ENCODE assay signal across 15 cellular contexts in the genomic region with DNA sequence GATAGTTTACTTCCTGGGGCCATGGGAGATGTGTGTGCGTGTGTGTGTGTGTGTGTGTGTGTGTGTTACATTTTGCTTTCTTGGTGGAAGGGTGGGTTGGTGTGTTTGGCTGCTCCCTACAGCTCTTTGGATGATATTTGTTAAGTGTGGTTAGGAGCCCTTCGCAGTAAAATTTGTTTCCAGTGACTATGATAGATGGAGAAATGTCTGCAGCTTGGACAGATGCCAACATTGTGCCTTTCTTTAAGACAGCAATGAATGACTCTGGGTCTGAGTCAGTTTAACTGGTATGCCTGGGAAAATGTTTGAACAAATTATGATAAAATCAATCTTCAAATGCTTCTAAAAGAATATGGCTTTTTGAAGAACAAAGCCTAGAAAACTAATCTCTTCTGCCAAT.
DNase-seq lines count a peak whose midpoint lies in the region; ATAC-seq and TF ChIP-seq lines count a peak whose summit lies in the region.
"Had no signal": no experiment of that assay in that cellular context is flagged by ENCODE, and none has a peak within 500 bp of the region (broad histone marks: within the 10 kb centered on the region; RNA-seq: fewer than 3 reads in every experiment).

No MANE protein-coding gene starts in this region.

- intact Hi-C loops in mammary epithelial cell (cut with micrococcal nuclease) (no loop called here), esophagus squamous epithelium (cut with DNase I) (no loop called here), heart right ventricle (cut with DNase I) (no loop called here)

- H3K79me2 ChIP-seq in mammary epithelial cell (ENCODE audit: insufficient read depth, low read length), result no peaks in the 10 kb centered on the region

- TF ChIP-seq POLR2A in esophagus squamous epithelium (IDR thresholded peaks at IDR 0.05), result no peak

- CTCF ChIA-PET in mammary epithelial cell (lab: Charles Lee; ENCODE audit: low non-redundant PET), result no interaction called here

- TF ChIP-seq CTCF in mammary epithelial cell (conservative IDR thresholded peaks at IDR 0.05 in 1 of 2, IDR thresholded peaks at IDR 0.05 in 1 of 2; ENCODE audit: extremely low read depth in 1 of 2, insufficient read depth in 1 of 2, low read depth in 1 of 2, low read length in 2 of 2), result no peak
- TF ChIP-seq CTCF in esophagus squamous epithelium (IDR thresholded peaks at IDR 0.05), result no peak
- no peak for TF ChIP-seq CTCF in heart right ventricle (IDR thresholded peaks at IDR 0.05)

- dilution Hi-C loops in mammary epithelial cell (cut with HindIII; ENCODE audit: low sequenced_read_pairs), result no loop called here

- H3K9ac ChIP-seq in mammary epithelial cell (ENCODE audit: insufficient read depth, low read length), result no peak overlapping the region
- H3K9ac ChIP-seq: BLaER1 had no signal

- no TSS peak for BruUV-seq in mammary epithelial cell (replicated peaks; lab: Mats Ljungman, UMichigan)

- no peak overlapping the region for H2AFZ ChIP-seq in mammary epithelial cell (ENCODE audit: low read depth, low read length)

- WGBS in mammary epithelial cell (ENCODE audit: low coverage, missing lambda C conversion rate), result 6% methylated on average over 2 of the region's 2 CpGs
- WGBS in esophagus squamous epithelium, 2 donors, result 3 to 5% methylated on average over 2 of the region's 2 CpGs
- WGBS in heart right ventricle, 2 donors, result 27 to 52% methylated on average over 2 of the region's 2 CpGs

- H3K4me2 ChIP-seq in mammary epithelial cell (ENCODE audit: insufficient read depth, low read depth, low read length), result peak overlapping the region; percentile 26
- H3K4me2 ChIP-seq: BLaER1 had no signal

- H4K20me1 ChIP-seq in mammary epithelial cell (ENCODE audit: insufficient read depth, low read length), result no peaks in the 10 kb centered on the region
- H4K20me1 ChIP-seq: BLaER1 had no signal

- H3K36me3 ChIP-seq in mammary epithelial cell (ENCODE audit: insufficient read depth, low read length), result no peaks in the 10 kb centered on the region
- no peaks in the 10 kb centered on the region for H3K36me3 ChIP-seq in esophagus squamous epithelium
- no peaks in the 10 kb centered on the region for H3K36me3 ChIP-seq in heart right ventricle
- H3K36me3 ChIP-seq: BLaER1, right lobe of liver, upper lobe of left lung had no signal

- no peak overlapping the region for H3K27ac ChIP-seq in mammary epithelial cell (ENCODE audit: insufficient read depth, low read depth, low read length)
- H3K27ac ChIP-seq in esophagus squamous epithelium, result peak overlapping the region in 1 of 4 donors; percentile 32
- no peak overlapping the region for H3K27ac ChIP-seq in heart right ventricle
- H3K27ac ChIP-seq: BLaER1, right lobe of liver, upper lobe of left lung had no signal

- H3K4me1 ChIP-seq in mammary epithelial cell (ENCODE audit: insufficient read depth, low read length), result peaks cover 9% of the 10 kb centered on the region
- peaks cover 0 to 19% (median 0%) of the 10 kb centered on the region in 3 donors for H3K4me1 ChIP-seq in esophagus squamous epithelium
- no peaks in the 10 kb centered on the region for H3K4me1 ChIP-seq in heart right ventricle
- H3K4me1 ChIP-seq: BLaER1, right lobe of liver, upper lobe of left lung had no signal

- H3K4me3 ChIP-seq in Jurkat, Clone E6-1 (ENCODE audit: low read length), result no peak overlapping the region
- H3K4me3 ChIP-seq in mammary epithelial cell (replicated peaks in 1 of 3; ENCODE audit: insufficient read depth in 1 of 3, low read depth in 2 of 3, low read length in 3 of 3) (no peak overlapping the region), esophagus squamous epithelium (no peak overlapping the region), heart right ventricle (no peak overlapping the region)
- H3K4me3 ChIP-seq: BLaER1, right lobe of liver, upper lobe of left lung had no signal

- H3K27me3 ChIP-seq in mammary epithelial cell (ENCODE audit: insufficient read depth, low read length) (no peaks in the 10 kb centered on the region), esophagus squamous epithelium (no peaks in the 10 kb centered on the region), heart right ventricle (no peaks in the 10 kb centered on the region)
- H3K27me3 ChIP-seq: BLaER1, right lobe of liver, upper lobe of left lung had no signal

- in situ Hi-C loops in mammary epithelial cell (cut with MboI; ENCODE audit: low sequenced_read_pairs in 2 of 2), result no loop called here

- no peak for ATAC-seq in heart right ventricle
- ATAC-seq: right lobe of liver had no signal

- peak; percentile 35 for DNase-seq in AG08396 (ENCODE audit: low spot score)
- peak; percentile 32 for DNase-seq in Jurkat, Clone E6-1 (ENCODE audit: low read depth, low spot score)
- DNase-seq in mammary epithelial cell, result peak; percentile 85
- DNase-seq in kidney glomerular epithelial cell (lab: John Stamatoyannopoulos, UW), result peak; percentile 81
- DNase-seq in esophagus squamous epithelium (lab: John Stamatoyannopoulos, UW), result no peak
- no peak for DNase-seq in heart right ventricle
- DNase-seq in NCI-H1417 treated with DMSO at 0.1 percent for 48 hours (lab: John Stamatoyannopoulos, UW), result no peak
- no peak for DNase-seq in D341Med (ENCODE audit: low spot score)
- DNase-seq: effector CD4-positive, alpha-beta T cell; GF-D8; NCI-H1694; right lobe of liver; T-helper 2 cell; upper lobe of left lung had no signal

- H3K9me3 ChIP-seq in mammary epithelial cell (replicated peaks; ENCODE audit: insufficient read depth, low read length) (no peaks in the 10 kb centered on the region), esophagus squamous epithelium (peaks cover 0 to 5% (median 0%) of the 10 kb centered on the region in 3 donors), heart right ventricle (peaks cover 0 to 23% (median 0%) of the 10 kb centered on the region in 11 donors)
- H3K9me3 ChIP-seq: BLaER1, right lobe of liver, upper lobe of left lung had no signal

Comparison
In these comparisons a context has a peak if more than half of its experiments do, and no peak if none do; other contexts are left out.
1. DNase-seq: peak in AG08396 (single experiment), Jurkat, Clone E6-1 (single experiment), mammary epithelial cell (single experiment) and kidney glomerular epithelial cell (single experiment); none in esophagus squamous epithelium (single experiment), heart right ventricle (0 of 2), NCI-H1417 treated with DMSO at 0.1 percent for 48 hours (single experiment) and D341Med (single experiment).